In genomic region chr2:197191177-197191947, GRCh38 we compare ENCODE assay signal across 8 cellular contexts.
DNase-seq lines count a peak whose midpoint lies in the region; ATAC-seq, FAIRE-seq and TF ChIP-seq lines count a peak whose summit lies in the region.

No MANE protein-coding gene starts in this region.

- H3K4me2 ChIP-seq in parathyroid adenoma (ENCODE audit: low read length) = no peak overlapping the region

- H2AFZ ChIP-seq in parathyroid adenoma = no peak overlapping the region

- no peak overlapping the region for H3K4me3 ChIP-seq in fibroblast of mammary gland (ENCODE audit: control insufficient read depth, low read depth, low read length)
- H3K4me3 ChIP-seq in parathyroid adenoma (ENCODE audit: low read depth, low read length) = no peak overlapping the region

- no peaks in the 10 kb centered on the region for H3K9me3 ChIP-seq in parathyroid adenoma (ENCODE audit: control insufficient read depth, low read length)

- H3K4me1 ChIP-seq in parathyroid adenoma = peaks cover 14% of the 10 kb centered on the region

- TF ChIP-seq CTCF in fibroblast of mammary gland (conservative IDR thresholded peaks at IDR 0.05; ENCODE audit: control insufficient read depth, insufficient read depth, low read depth, low read length) (peak; percentile 65), parathyroid adenoma (IDR thresholded peaks at IDR 0.05) (peak; percentile 71)

- no peaks in the 10 kb centered on the region for H3K27me3 ChIP-seq in parathyroid adenoma (ENCODE audit: control insufficient read depth, insufficient read depth, low read length)

- peak; percentile 84 for FAIRE-seq in TTC549 (lab: Jason Lieb, UNC)

- ATAC-seq in GM21390 (IDR thresholded peaks at IDR 0.05; ENCODE audit: unreplicated experiment) = peak; percentile 55
- ATAC-seq in HG02870 (IDR thresholded peaks at IDR 0.05; ENCODE audit: unreplicated experiment) = no peak
- no peak for ATAC-seq in HG03108 (IDR thresholded peaks at IDR 0.05; ENCODE audit: unreplicated experiment)

- peak; percentile 74 for DNase-seq in DMS79 treated with DMSO at 0.1 percent for 48 hours (lab: John Stamatoyannopoulos, UW)
- DNase-seq in NAMALWA (ENCODE audit: low spot score) = peak; percentile 80
- peak; percentile 54 for DNase-seq in fibroblast of mammary gland (ENCODE audit: low read depth)

- no peak overlapping the region for H3K9ac ChIP-seq in parathyroid adenoma

- H3K79me2 ChIP-seq in parathyroid adenoma = peaks cover 3% of the 10 kb centered on the region

- H3K36me3 ChIP-seq in parathyroid adenoma (ENCODE audit: control insufficient read depth, insufficient read depth, low read length) = no peaks in the 10 kb centered on the region

- H3K27ac ChIP-seq in parathyroid adenoma = no peak overlapping the region
